In genomic region chrX:125404667-125405160, GRCh38 we compare ENCODE assay signal across 1 cellular context.
A peak's percentile ranks its signal among the peaks of the same experiment; 100 is the strongest.
TF ChIP-seq lines count a peak whose summit lies in the region.

No MANE protein-coding gene starts in this region.

TF ChIP-seq in K562, 482 proteins besides CTCF, POLR2A, EP300 and RAD21 (continued from another document and continues in another):
- no peak for TF ChIP-seq SIN3A (IDR thresholded peaks at IDR 0.05; ENCODE audit: borderline replicate concordance in 2 of 2, control insufficient read depth in 1 of 2, low read depth in 2 of 2, low read length in 2 of 2)
- no peak for TF ChIP-seq ZNF57 (CRISPR knock-in tag; IDR thresholded peaks at IDR 0.05)
- 0 out of 2 replicates have a peak, but pooled peaks have one; percentile 37 for TF ChIP-seq JUN (IDR thresholded peaks at IDR 0.05; ENCODE audit: borderline replicate concordance, low read depth, low read length)
- no peak for TF ChIP-seq JUN (CRISPR knock-in tag; IDR thresholded peaks at IDR 0.05; ENCODE audit: borderline replicate concordance)
- TF ChIP-seq ZEB2 (IDR thresholded peaks at IDR 0.05), result peak; percentile 90; the same call in 1 of the 2 replicates
- no peak for TF ChIP-seq POLR2H (tag; IDR thresholded peaks at IDR 0.05; ENCODE audit: low read depth)
- TF ChIP-seq KLF10 (CRISPR knock-in tag; IDR thresholded peaks at IDR 0.05), result no peak
- no peak for TF ChIP-seq PHF21A (IDR thresholded peaks at IDR 0.05; ENCODE audit: borderline replicate concordance, low read depth)
- TF ChIP-seq CTCFL (IDR thresholded peaks at IDR 0.05; ENCODE audit: borderline replicate concordance, insufficient read depth, low read depth, low read length, poor library complexity, severe bottlenecking), result no peak
- TF ChIP-seq CHD4 (IDR thresholded peaks at IDR 0.05; ENCODE audit: insufficient read depth, insufficient replicate concordance, low read depth, low read length, poor library complexity, severe bottlenecking), result no peak
- no peak for TF ChIP-seq DDX20 (tag; IDR thresholded peaks at IDR 0.05; ENCODE audit: low read depth)
- no peak for TF ChIP-seq MCM7 (IDR thresholded peaks at IDR 0.05)
- no peak for TF ChIP-seq HBP1 (CRISPR knock-in tag; IDR thresholded peaks at IDR 0.05)
- no peak for TF ChIP-seq ZNF431 (CRISPR knock-in tag; IDR thresholded peaks at IDR 0.05)
- TF ChIP-seq CEBPB (tag; IDR thresholded peaks at IDR 0.05), result peak; percentile 96
- no peak for TF ChIP-seq ZNF146 (CRISPR knock-in tag; IDR thresholded peaks at IDR 0.05; ENCODE audit: unreplicated experiment)
- TF ChIP-seq TAF15 (IDR thresholded peaks at IDR 0.05; ENCODE audit: low read depth, low read length), result no peak
- no peak for TF ChIP-seq ZBTB1 (CRISPR knock-in tag; IDR thresholded peaks at IDR 0.05; ENCODE audit: borderline replicate concordance, low read depth)
- no peak for TF ChIP-seq BRF2 (IDR thresholded peaks at IDR 0.05; ENCODE audit: borderline replicate concordance, insufficient read depth, insufficient read length)
- TF ChIP-seq CHD1 (IDR thresholded peaks at IDR 0.05; ENCODE audit: low read length), result no peak
- TF ChIP-seq MAFK (IDR thresholded peaks at IDR 0.05; ENCODE audit: low read length), result no peak
- TF ChIP-seq PREB (CRISPR knock-in tag; IDR thresholded peaks at IDR 0.05), result no peak
- no peak for TF ChIP-seq PCBP1 (IDR thresholded peaks at IDR 0.05; ENCODE audit: low read depth, low read length, poor library complexity, severe bottlenecking)
- no peak for TF ChIP-seq STAG1 (CRISPR knock-in tag; IDR thresholded peaks at IDR 0.05; ENCODE audit: borderline replicate concordance)
- TF ChIP-seq LARP7 (IDR thresholded peaks at IDR 0.05), result no peak; the same call in 1 of the 2 replicates
- TF ChIP-seq RBM25 (IDR thresholded peaks at IDR 0.05; ENCODE audit: low read depth, low read length, severe bottlenecking), result no peak
- TF ChIP-seq HLTF (IDR thresholded peaks at IDR 0.05), result peak; percentile 92
- no peak for TF ChIP-seq ILK (tag; IDR thresholded peaks at IDR 0.05; ENCODE audit: borderline replicate concordance, low read depth)
- TF ChIP-seq ARID4B (CRISPR knock-in tag; IDR thresholded peaks at IDR 0.05), result no peak
- no peak for TF ChIP-seq E2F1 (CRISPR knock-in tag; IDR thresholded peaks at IDR 0.05)
- TF ChIP-seq ZNF639 (CRISPR knock-in tag; conservative IDR thresholded peaks at IDR 0.05 in 1 of 2, IDR thresholded peaks at IDR 0.05 in 1 of 2), result peak in 1 of 2 experiments; percentile 40; a peak in 1 of 4 replicates
- peak; percentile 88 for TF ChIP-seq CCNT2 (IDR thresholded peaks at IDR 0.05; ENCODE audit: borderline replicate concordance, extremely low read depth, insufficient read length, low read depth, low read length)
- TF ChIP-seq ZBTB11 (CRISPR knock-in tag; IDR thresholded peaks at IDR 0.05), result no peak; a peak in 1 of 6 replicates
- no peak for TF ChIP-seq ZC3H11A (IDR thresholded peaks at IDR 0.05; ENCODE audit: low read depth, low read length)
- TF ChIP-seq SMAD1 (IDR thresholded peaks at IDR 0.05; ENCODE audit: low read depth, low read length, partially characterized antibody), result peak; percentile 53
- TF ChIP-seq MAFF (IDR thresholded peaks at IDR 0.05; ENCODE audit: low read length), result no peak
- no peak for TF ChIP-seq ZHX1 (conservative IDR thresholded peaks at IDR 0.05; ENCODE audit: low read length)
- TF ChIP-seq SMC3 (conservative IDR thresholded peaks at IDR 0.05; ENCODE audit: insufficient read depth, low read depth, low read length), result no peak
- TF ChIP-seq ZNF507 (tag; conservative IDR thresholded peaks at IDR 0.05), result no peak
- no peak for TF ChIP-seq BRD4 (IDR thresholded peaks at IDR 0.05)
- peak; percentile 95 for TF ChIP-seq PML (IDR thresholded peaks at IDR 0.05; ENCODE audit: low read length)
- TF ChIP-seq NELFE (IDR thresholded peaks at IDR 0.05; ENCODE audit: insufficient read depth, insufficient read length), result no peak
- no peak for TF ChIP-seq KDM2B (CRISPR knock-in tag; IDR thresholded peaks at IDR 0.05)
- TF ChIP-seq MAZ (CRISPR knock-in tag; conservative IDR thresholded peaks at IDR 0.05 in 1 of 2, IDR thresholded peaks at IDR 0.05 in 1 of 2), result no peak
- TF ChIP-seq KAT7 (CRISPR knock-in tag; IDR thresholded peaks at IDR 0.05; ENCODE audit: borderline replicate concordance), result no peak
- TF ChIP-seq HNRNPLL (IDR thresholded peaks at IDR 0.05; ENCODE audit: low read depth, low read length, poor library complexity, severe bottlenecking), result no peak
- TF ChIP-seq ZNF23 (CRISPR knock-in tag; IDR thresholded peaks at IDR 0.05), result no peak
- TF ChIP-seq SMARCA5 (IDR thresholded peaks at IDR 0.05), result no peak
